In the genomic region with DNA sequence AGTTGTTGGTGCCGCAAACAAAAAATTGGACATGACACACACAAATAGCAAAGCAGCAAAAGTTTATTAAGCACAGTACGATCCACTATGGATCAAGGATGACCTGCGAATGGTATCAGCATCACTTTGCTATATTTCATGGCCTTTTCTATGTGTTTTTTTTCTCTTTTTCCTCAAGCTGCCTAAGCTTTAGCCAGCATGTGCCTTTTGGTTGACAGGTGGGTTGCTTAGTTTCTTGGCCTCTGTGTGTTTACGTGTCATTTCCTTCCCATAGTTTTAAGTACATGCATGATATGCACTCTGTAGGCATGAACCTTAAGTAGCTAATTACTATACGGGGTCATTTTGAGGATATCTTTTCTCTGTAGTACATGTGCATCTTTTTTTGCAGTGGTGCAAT, we compare ENCODE assay signal across 29 cellular contexts. TPM values are rescaled to one million over a fixed set of nuclear protein-coding genes. Genes with fewer than 3 reads are reported as not detected.
"Had no signal": no experiment of that assay in that cellular context is flagged by ENCODE, and none has a peak within 500 bp of the region (broad histone marks: within the 10 kb centered on the region; RNA-seq: fewer than 3 reads in every experiment).

No MANE protein-coding gene starts in this region.

- H3K4me1 Mint-ChIP-seq: memory B cell; stimulated activated memory B cell treated with anti-CD40 and anti-IgM and Interleukin-4, amounts not matched to agents 10 μg/mL and 1 μg/mL and 100 μg/mL, for 72 hours had no signal

- H3K27ac Mint-ChIP-seq: memory B cell; naive thymus-derived CD8-positive, alpha-beta T cell; neural progenitor cell; stimulated activated memory B cell treated with anti-CD40 and anti-IgM and Interleukin-4, amounts not matched to agents 10 μg/mL and 1 μg/mL and 100 μg/mL, for 72 hours had no signal

- H3K27me3 ChIP-seq: hepatocyte, neural progenitor cell, neutrophil, right atrium auricular region, right lobe of liver, suprapubic skin, upper lobe of right lung had no signal

- H3K36me3 Mint-ChIP-seq: memory B cell; naive thymus-derived CD8-positive, alpha-beta T cell; stimulated activated memory B cell treated with anti-CD40 and anti-IgM and Interleukin-4, amounts not matched to agents 10 μg/mL and 1 μg/mL and 100 μg/mL, for 72 hours had no signal

- DNase-seq: left ventricle myocardium inferior; midbrain; mucosa of descending colon; naive thymus-derived CD8-positive, alpha-beta T cell; occipital lobe; right lobe of liver; stimulated activated CD4-positive, alpha-beta T cell treated with anti-CD3 and anti-CD28 coated beads, Interleukin-1b, Interleukin-23, amount 100 ng/mL, for 48 hours; stimulated activated CD4-positive, alpha-beta T cell treated with anti-CD3 and anti-CD28 coated beads, Interleukin-2, amount 100 ng/mL, for 48 hours; stimulated activated CD4-positive, alpha-beta T cell treated with anti-CD3 and anti-CD28 coated beads, Interleukin-4, amount 100 ng/mL, for 4 hours; stimulated activated CD8-positive, alpha-beta memory T cell treated with anti-CD3 and anti-CD28 coated beads, Interleukin-4, amount 100 ng/mL, for 48 hours; stimulated activated naive CD4-positive, alpha-beta T cell treated with Interleukin-2 at 50 U/mL for 16 hours; tibial artery; trophoblast cell; upper lobe of right lung had no signal

- H3K27ac ChIP-seq: hepatocyte, left ventricle myocardium inferior, neural progenitor cell, neutrophil, parathyroid adenoma, right atrium auricular region, right lobe of liver, suprapubic skin, thoracic aorta, tibial artery, upper lobe of right lung had no signal

- ATAC-seq: mucosa of descending colon; naive thymus-derived CD8-positive, alpha-beta T cell; right lobe of liver; stimulated activated memory B cell treated with anti-CD40 and anti-IgM and Interleukin-4, amounts not matched to agents 10 μg/mL and 1 μg/mL and 100 μg/mL, for 72 hours; upper lobe of right lung had no signal

- H3K9me3 ChIP-seq: left ventricle myocardium inferior, mucosa of descending colon, neutrophil, right atrium auricular region, right lobe of liver, suprapubic skin, thoracic aorta, tibial artery, upper lobe of right lung had no signal

- H3K4me3 Mint-ChIP-seq: memory B cell; naive thymus-derived CD8-positive, alpha-beta T cell; nephron; neural progenitor cell; stimulated activated memory B cell treated with anti-CD40 and anti-IgM and Interleukin-4, amounts not matched to agents 10 μg/mL and 1 μg/mL and 100 μg/mL, for 72 hours had no signal

- H3K9me3 Mint-ChIP-seq: memory B cell; naive thymus-derived CD8-positive, alpha-beta T cell; stimulated activated memory B cell treated with anti-CD40 and anti-IgM and Interleukin-4, amounts not matched to agents 10 μg/mL and 1 μg/mL and 100 μg/mL, for 72 hours had no signal

RNA-seq across cellular contexts. Expression of gene CD4, which starts 9.8 kb away (rescaled TPM):
- total RNA-seq: myocyte, pulmonary artery endothelial cell had no signal

RNA-seq across cellular contexts. Expression of gene GPR162, which starts 22.5 kb away (rescaled TPM):
- total RNA-seq: naive thymus-derived CD8-positive, alpha-beta T cell had no signal

RNA-seq across cellular contexts. Expression of gene LAG3, which starts 26.8 kb away (rescaled TPM):
- total RNA-seq: kidney epithelial cell, left ventricle myocardium inferior, myocyte, occipital lobe, renal cortical epithelial cell, skeletal muscle tissue had no signal
